8 cellular contexts compared by ENCODE assay signal in genomic region chr1:226063362-226064167, GRCh38.
DNase-seq lines count a peak whose midpoint lies in the region; ATAC-seq and TF ChIP-seq lines count a peak whose summit lies in the region.

No MANE protein-coding gene starts in this region.

- peak overlapping the region; percentile 50 for H2AFZ ChIP-seq in SU-DHL-6 (ENCODE audit: low read depth, low read length, severe bottlenecking)

- H3K27me3 ChIP-seq in SU-DHL-6 (ENCODE audit: low read length) (no peaks in the 10 kb centered on the region), iPS DF 6.9 (ENCODE audit: control insufficient read depth, insufficient read depth, low read length) (no peaks in the 10 kb centered on the region)

- H3K9me3 ChIP-seq in SU-DHL-6 (ENCODE audit: insufficient read depth, low read length): no peaks in the 10 kb centered on the region
- H3K9me3 ChIP-seq in iPS DF 6.9 (ENCODE audit: control insufficient read depth, insufficient read depth, low read length): no peaks in the 10 kb centered on the region

- H3F3A ChIP-seq in SU-DHL-6 (ENCODE audit: insufficient read depth): peaks cover 48% of the 10 kb centered on the region

- H3K36me3 ChIP-seq in SU-DHL-6 (ENCODE audit: low read length) (peaks cover 37% of the 10 kb centered on the region), iPS DF 6.9 (ENCODE audit: control insufficient read depth, insufficient read depth, low read length) (peaks cover 3% of the 10 kb centered on the region; the same call in 1 of the 2 replicates)

- peak overlapping the region; percentile 77 for H3K4me2 ChIP-seq in SU-DHL-6 (ENCODE audit: low read depth, low read length, poor library complexity, severe bottlenecking)

- H3K27ac ChIP-seq in SU-DHL-6 (ENCODE audit: low read depth, low read length) (peak overlapping the region; percentile 100), iPS DF 6.9 (ENCODE audit: low read length) (no peak overlapping the region)

- TF ChIP-seq CTCF in SU-DHL-6 (IDR thresholded peaks at IDR 0.05; ENCODE audit: insufficient read depth, low read length, poor library complexity, severe bottlenecking) (no peak), astrocyte of the cerebellum (IDR thresholded peaks at IDR 0.05; ENCODE audit: low read depth, low read length, missing control alignments) (no peak)

- H4K20me1 ChIP-seq in SU-DHL-6 (ENCODE audit: low read depth, low read length): peaks cover 46% of the 10 kb centered on the region

- in situ Hi-C loops in astrocyte of the cerebellum (cut with HindIII; ENCODE audit: low sequenced_read_pairs): no loop called here

- WGBS in iPS DF 6.9 (ENCODE audit: insufficient coverage, insufficient read length): no CpG with 5 or more reads among the region's 37 CpGs

- H3K4me3 ChIP-seq in SU-DHL-6 (ENCODE audit: insufficient read depth, low read length, poor library complexity, severe bottlenecking) (peak overlapping the region; percentile 92), astrocyte of the cerebellum (ENCODE audit: low read depth, low read length) (peak overlapping the region; percentile 93), iPS DF 6.9 (ENCODE audit: low read length) (peak overlapping the region; percentile 89), skeletal muscle cell (ENCODE audit: low read depth, low read length) (peak overlapping the region; percentile 90)

- H3K79me2 ChIP-seq in SU-DHL-6 (ENCODE audit: insufficient read depth, low read length): peaks cover 58% of the 10 kb centered on the region

- peak; percentile 0 for ATAC-seq in GM19025 (IDR thresholded peaks at IDR 0.05; ENCODE audit: low read depth, unreplicated experiment)
- ATAC-seq in HG03565 (IDR thresholded peaks at IDR 0.05; ENCODE audit: unreplicated experiment): peak; percentile 3

- no peaks in the 10 kb centered on the region for H3K9me2 ChIP-seq in SU-DHL-6 (replicated peaks; ENCODE audit: insufficient read depth, low read length)

- no peaks in the 10 kb centered on the region for H3K4me1 ChIP-seq in iPS DF 6.9 (ENCODE audit: control insufficient read depth, insufficient read depth, low read length)

- peak in 12 of 14 donors; percentile 28 to 64 (median 51) for DNase-seq in C1 segment of cervical spinal cord (lab: John Stamatoyannopoulos, UW)
- no peak for DNase-seq in astrocyte of the cerebellum (ENCODE audit: low read depth)
- DNase-seq in iPS DF 6.9 (ENCODE audit: low read depth, low spot score): no peak
- no peak for DNase-seq in skeletal muscle cell (ENCODE audit: low read depth)
- no peak for DNase-seq in NCI-H1048 (lab: John Stamatoyannopoulos, UW)

- peak overlapping the region; percentile 100 for H3K9ac ChIP-seq in SU-DHL-6 (ENCODE audit: low read length)

Comparison
In these comparisons a context has a peak if more than half of its experiments do, and no peak if none do; other contexts are left out.
1. DNase-seq: peak in C1 segment of cervical spinal cord (12 of 14); none in astrocyte of the cerebellum (single experiment), iPS DF 6.9 (single experiment), skeletal muscle cell (single experiment) and NCI-H1048 (single experiment).
2. Peak in every context shown above with its lines, with median percentiles within 50 percentile points of each other: H3K4me3 ChIP-seq.